Comparison of ENCODE assay signal across 1 cellular context in genomic region chr12:64212066-64212746, GRCh38.
TF ChIP-seq lines count a peak whose summit lies in the region.

No MANE protein-coding gene starts in this region.

TF ChIP-seq in SK-N-SH, 30 proteins besides CTCF, POLR2A, EP300 and RAD21 (continued from another document):
- TF ChIP-seq, protein P1, sequence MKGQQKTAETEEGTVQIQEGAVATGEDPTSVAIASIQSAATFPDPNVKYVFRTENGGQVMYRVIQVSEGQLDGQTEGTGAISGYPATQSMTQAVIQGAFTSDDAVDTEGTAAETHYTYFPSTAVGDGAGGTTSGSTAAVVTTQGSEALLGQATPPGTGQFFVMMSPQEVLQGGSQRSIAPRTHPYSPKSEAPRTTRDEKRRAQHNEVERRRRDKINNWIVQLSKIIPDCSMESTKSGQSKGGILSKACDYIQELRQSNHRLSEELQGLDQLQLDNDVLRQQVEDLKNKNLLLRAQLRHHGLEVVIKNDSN (IDR thresholded peaks at IDR 0.05; ENCODE audit: borderline replicate concordance, low read depth): no peak
- TF ChIP-seq, protein P2, sequence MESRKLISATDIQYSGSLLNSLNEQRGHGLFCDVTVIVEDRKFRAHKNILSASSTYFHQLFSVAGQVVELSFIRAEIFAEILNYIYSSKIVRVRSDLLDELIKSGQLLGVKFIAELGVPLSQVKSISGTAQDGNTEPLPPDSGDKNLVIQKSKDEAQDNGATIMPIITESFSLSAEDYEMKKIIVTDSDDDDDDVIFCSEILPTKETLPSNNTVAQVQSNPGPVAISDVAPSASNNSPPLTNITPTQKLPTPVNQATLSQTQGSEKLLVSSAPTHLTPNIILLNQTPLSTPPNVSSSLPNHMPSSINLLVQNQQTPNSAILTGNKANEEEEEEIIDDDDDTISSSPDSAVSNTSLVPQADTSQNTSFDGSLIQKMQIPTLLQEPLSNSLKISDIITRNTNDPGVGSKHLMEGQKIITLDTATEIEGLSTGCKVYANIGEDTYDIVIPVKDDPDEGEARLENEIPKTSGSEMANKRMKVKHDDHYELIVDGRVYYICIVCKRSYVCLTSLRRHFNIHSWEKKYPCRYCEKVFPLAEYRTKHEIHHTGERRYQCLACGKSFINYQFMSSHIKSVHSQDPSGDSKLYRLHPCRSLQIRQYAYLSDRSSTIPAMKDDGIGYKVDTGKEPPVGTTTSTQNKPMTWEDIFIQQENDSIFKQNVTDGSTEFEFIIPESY (IDR thresholded peaks at IDR 0.05; ENCODE audit: borderline replicate concordance, low read depth): no peak
- TF ChIP-seq, protein P3, sequence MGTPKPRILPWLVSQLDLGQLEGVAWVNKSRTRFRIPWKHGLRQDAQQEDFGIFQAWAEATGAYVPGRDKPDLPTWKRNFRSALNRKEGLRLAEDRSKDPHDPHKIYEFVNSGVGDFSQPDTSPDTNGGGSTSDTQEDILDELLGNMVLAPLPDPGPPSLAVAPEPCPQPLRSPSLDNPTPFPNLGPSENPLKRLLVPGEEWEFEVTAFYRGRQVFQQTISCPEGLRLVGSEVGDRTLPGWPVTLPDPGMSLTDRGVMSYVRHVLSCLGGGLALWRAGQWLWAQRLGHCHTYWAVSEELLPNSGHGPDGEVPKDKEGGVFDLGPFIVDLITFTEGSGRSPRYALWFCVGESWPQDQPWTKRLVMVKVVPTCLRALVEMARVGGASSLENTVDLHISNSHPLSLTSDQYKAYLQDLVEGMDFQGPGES (IDR thresholded peaks at IDR 0.05; ENCODE audit: low read depth, low read length): no peak
- TF ChIP-seq SMC3 (IDR thresholded peaks at IDR 0.05; ENCODE audit: low read depth, low read length) (no peak), MEF2A (IDR thresholded peaks at IDR 0.05; ENCODE audit: borderline replicate concordance, low read depth) (no peak), GATA2 (CRISPR knock-in tag; IDR thresholded peaks at IDR 0.05) (no peak), ELF1 (IDR thresholded peaks at IDR 0.05) (no peak), FOXJ3 (CRISPR knock-in tag; IDR thresholded peaks at IDR 0.05) (no peak), MAX (IDR thresholded peaks at IDR 0.05; ENCODE audit: low read depth) (no peak), RXRA (IDR thresholded peaks at IDR 0.05; ENCODE audit: borderline replicate concordance, low read depth) (no peak)
TF ChIP-seq in SK-N-SH: peak in this region for 0.
